ENCODE assay signal across 13 cellular contexts in the genomic region with DNA sequence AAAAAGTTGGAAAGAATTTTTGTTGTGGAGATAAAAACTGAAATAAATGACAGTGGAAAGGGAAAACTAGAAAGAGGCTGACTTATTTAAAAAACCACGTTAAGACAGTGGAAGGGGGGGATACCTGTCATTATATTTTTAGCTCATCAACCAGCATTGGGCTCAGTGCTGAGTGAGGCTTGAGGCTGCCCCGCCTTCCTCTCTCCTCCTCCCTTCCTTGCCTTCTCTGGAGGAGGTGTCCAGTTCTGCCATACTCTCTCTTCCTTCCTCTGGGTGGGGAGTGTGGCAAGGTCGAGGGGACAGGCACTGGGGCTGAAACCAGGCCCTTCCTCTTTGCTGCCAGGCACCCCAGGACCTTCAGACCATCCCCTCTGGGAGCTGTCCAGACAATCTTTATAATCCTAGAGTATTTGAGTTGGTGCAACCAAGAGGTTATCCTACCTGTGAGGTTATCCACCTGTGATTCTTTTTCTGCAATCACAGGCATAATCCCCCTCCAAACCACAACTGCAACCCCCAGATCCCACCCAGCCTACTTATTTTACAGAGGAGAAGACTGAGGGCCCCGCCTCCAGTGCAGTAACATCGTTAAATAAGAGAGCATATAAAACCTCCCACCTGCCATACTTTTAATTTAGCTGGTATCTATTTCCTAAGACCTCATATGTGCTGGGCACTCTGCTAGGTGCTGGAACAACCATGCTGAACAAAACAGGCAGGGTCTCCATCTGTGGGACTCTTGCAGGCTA.
DNase-seq lines count a peak whose midpoint lies in the region; ATAC-seq and TF ChIP-seq lines count a peak whose summit lies in the region.
"Had no signal": no experiment of that assay in that cellular context is flagged by ENCODE, and none has a peak within 500 bp of the region (broad histone marks: within the 10 kb centered on the region; RNA-seq: fewer than 3 reads in every experiment).

No MANE protein-coding gene starts in this region.

- H3K4me3 Mint-ChIP-seq in endothelial cell (ENCODE audit: unreplicated experiment), result no peak overlapping the region
- no peak overlapping the region for H3K4me3 Mint-ChIP-seq in stimulated activated naive CD8-positive, alpha-beta T cell treated with anti-CD3 and anti-CD28 coated beads, Interleukin-15, amount 100 ng/mL, for 72 hours
- H3K4me3 Mint-ChIP-seq: activated T-helper 1 cell treated with anti-CD3 and anti-CD28 coated beads, Interleukin-12 subunit alpha, Interleukin-12 subunit beta, Interleukin-2, Interleukin-4 antibody, amounts not matched to agents 30 ng/mL and 10 ng/mL and 1 ng/mL, durations not matched to agents 14 hours and 24 hours and 36 hours had no signal

- no peaks in the 10 kb centered on the region for H3K36me3 ChIP-seq in cardiac muscle cell
- H3K36me3 ChIP-seq in right atrium auricular region, result no peaks in the 10 kb centered on the region
- no peaks in the 10 kb centered on the region for H3K36me3 ChIP-seq in mucosa of stomach (ENCODE audit: control insufficient read depth, insufficient read depth, low read length)
- no peaks in the 10 kb centered on the region for H3K36me3 ChIP-seq in uterus
- H3K36me3 ChIP-seq: neutrophil, tibial artery had no signal

- no peak for ATAC-seq in stimulated activated naive CD8-positive, alpha-beta T cell treated with anti-CD3 and anti-CD28 coated beads, Interleukin-15, amount 100 ng/mL, for 72 hours
- ATAC-seq: HCT116 had no signal

- DNase-seq in cardiac muscle cell (ENCODE audit: low read depth in 1 of 2, low spot score in 1 of 2) (peak in 1 of 2 donors; percentile 11), right atrium auricular region (ENCODE audit: low spot score) (no peak), endothelial cell (ENCODE audit: low spot score) (no peak), uterus (no peak), head of caudate nucleus (no peak)
- DNase-seq in stimulated activated naive CD8-positive, alpha-beta T cell treated with anti-CD3 and anti-CD28 coated beads, Interleukin-15, amount 100 ng/mL, for 72 hours, result no peak
- no peak for DNase-seq in central memory CD4-positive, alpha-beta T cell
- DNase-seq: NCI-H446, tibial artery had no signal

- no peaks in the 10 kb centered on the region for H3K9me3 Mint-ChIP-seq in endothelial cell (ENCODE audit: unreplicated experiment)
- H3K9me3 Mint-ChIP-seq in stimulated activated naive CD8-positive, alpha-beta T cell treated with anti-CD3 and anti-CD28 coated beads, Interleukin-15, amount 100 ng/mL, for 72 hours, result no peaks in the 10 kb centered on the region
- H3K9me3 Mint-ChIP-seq: activated T-helper 1 cell treated with anti-CD3 and anti-CD28 coated beads, Interleukin-12 subunit alpha, Interleukin-12 subunit beta, Interleukin-2, Interleukin-4 antibody, amounts not matched to agents 30 ng/mL and 10 ng/mL and 1 ng/mL, durations not matched to agents 14 hours and 24 hours and 36 hours had no signal

- H3K4me1 Mint-ChIP-seq in endothelial cell (ENCODE audit: unreplicated experiment), result peaks cover 5% of the 10 kb centered on the region
- H3K4me1 Mint-ChIP-seq in stimulated activated naive CD8-positive, alpha-beta T cell treated with anti-CD3 and anti-CD28 coated beads, Interleukin-15, amount 100 ng/mL, for 72 hours, result peaks cover 7% of the 10 kb centered on the region

- intact Hi-C loops in uterus (cut with DNase I; ENCODE audit: low total_unique reads) (no loop called here), head of caudate nucleus (cut with DNase I) (no loop called here)

- TF ChIP-seq CTCF in cardiac muscle cell (IDR thresholded peaks at IDR 0.05; ENCODE audit: low read depth, low read length) (no peak), right atrium auricular region (IDR thresholded peaks at IDR 0.05) (no peak), endothelial cell (IDR thresholded peaks at IDR 0.05; ENCODE audit: unreplicated experiment) (no peak), uterus (IDR thresholded peaks at IDR 0.05) (no peak)

- H3K9me3 ChIP-seq in cardiac muscle cell (ENCODE audit: low read depth) (no peaks in the 10 kb centered on the region), right atrium auricular region (no peaks in the 10 kb centered on the region), mucosa of stomach (ENCODE audit: control insufficient read depth, low read length) (no peaks in the 10 kb centered on the region), uterus (no peaks in the 10 kb centered on the region)
- H3K9me3 ChIP-seq: neutrophil, tibial artery had no signal

- H3K27ac ChIP-seq in cardiac muscle cell (no peak overlapping the region), right atrium auricular region (no peak overlapping the region), uterus (peak overlapping the region; percentile 72 to 75)
- H3K27ac ChIP-seq: neutrophil, tibial artery had no signal

- H3K4me3 ChIP-seq in cardiac muscle cell (peak overlapping the region; percentile 14), right atrium auricular region (peak overlapping the region in 1 of 2 donors; percentile 52), mucosa of stomach (ENCODE audit: low read length) (no peak overlapping the region), uterus (peak overlapping the region; percentile 31 to 41)

- peak overlapping the region; percentile 49 for H3K27ac Mint-ChIP-seq in endothelial cell (ENCODE audit: unreplicated experiment)
- H3K27ac Mint-ChIP-seq in stimulated activated naive CD8-positive, alpha-beta T cell treated with anti-CD3 and anti-CD28 coated beads, Interleukin-15, amount 100 ng/mL, for 72 hours, result no peak overlapping the region
- H3K27ac Mint-ChIP-seq: activated T-helper 1 cell treated with anti-CD3 and anti-CD28 coated beads, Interleukin-12 subunit alpha, Interleukin-12 subunit beta, Interleukin-2, Interleukin-4 antibody, amounts not matched to agents 30 ng/mL and 10 ng/mL and 1 ng/mL, durations not matched to agents 14 hours and 24 hours and 36 hours had no signal

- TF ChIP-seq POLR2A in uterus (IDR thresholded peaks at IDR 0.05), result no peak

- H3K27me3 Mint-ChIP-seq in endothelial cell (ENCODE audit: unreplicated experiment), result peaks cover 4% of the 10 kb centered on the region
- peaks cover 72% of the 10 kb centered on the region for H3K27me3 Mint-ChIP-seq in stimulated activated naive CD8-positive, alpha-beta T cell treated with anti-CD3 and anti-CD28 coated beads, Interleukin-15, amount 100 ng/mL, for 72 hours

- H3K4me1 ChIP-seq in cardiac muscle cell (ENCODE audit: low read depth) (peaks cover 10% of the 10 kb centered on the region), right atrium auricular region (peaks cover 0 to 21% of the 10 kb centered on the region in 2 donors), mucosa of stomach (ENCODE audit: control insufficient read depth, insufficient read depth, low read length) (peaks cover 11% of the 10 kb centered on the region), uterus (peaks cover 0 to 6% of the 10 kb centered on the region in 2 donors)

- no peaks in the 10 kb centered on the region for H3K36me3 Mint-ChIP-seq in endothelial cell (ENCODE audit: low read depth, unreplicated experiment)

- H3K27me3 ChIP-seq in cardiac muscle cell, result peaks cover 7% of the 10 kb centered on the region
- H3K27me3 ChIP-seq in right atrium auricular region, result no peaks in the 10 kb centered on the region
- H3K27me3 ChIP-seq in mucosa of stomach (ENCODE audit: control insufficient read depth, insufficient read depth, low read length), result peaks cover 15% of the 10 kb centered on the region
- no peaks in the 10 kb centered on the region for H3K27me3 ChIP-seq in uterus

- peak overlapping the region; percentile 58 for H3K9ac ChIP-seq in mucosa of stomach (ENCODE audit: low read length)

Comparison
In these comparisons a context has a peak if more than half of its experiments do, and no peak if none do; other contexts are left out.
1. H3K27ac ChIP-seq: peak in uterus (2 of 2); none in cardiac muscle cell (single experiment) and right atrium auricular region (0 of 2).